Comparison of ENCODE assay signal across 17 cellular contexts in the genomic region with DNA sequence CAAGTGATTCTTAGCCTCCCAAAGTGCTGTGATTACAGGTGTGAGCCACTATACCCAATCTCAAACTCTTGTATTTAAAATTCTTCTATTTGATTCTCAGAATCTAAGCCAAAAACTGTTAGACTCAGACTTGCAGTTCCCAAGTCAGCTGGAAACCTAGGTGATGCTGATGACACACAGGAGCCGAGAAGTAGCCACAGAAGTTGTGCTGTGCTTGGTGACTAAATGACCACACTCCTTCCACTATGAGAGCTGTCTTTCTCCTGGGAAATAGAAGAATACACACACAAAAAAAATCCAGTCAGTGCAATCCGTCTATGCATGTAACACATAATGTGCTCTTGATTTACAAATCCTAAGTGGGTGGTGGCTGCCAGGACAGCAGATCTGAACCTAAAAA. TPM values are rescaled to one million over a fixed set of nuclear protein-coding genes. Genes with fewer than 3 reads are reported as not detected.
DNase-seq lines count a peak whose midpoint lies in the region; ATAC-seq and TF ChIP-seq lines count a peak whose summit lies in the region.
"Had no signal": no experiment of that assay in that cellular context is flagged by ENCODE, and none has a peak within 500 bp of the region (broad histone marks: within the 10 kb centered on the region; RNA-seq: fewer than 3 reads in every experiment).

No MANE protein-coding gene starts in this region.

- peak overlapping the region in 10 of 11 experiments; percentile 5 to 93 (median 70); a peak in 12 of 22 replicates for H3K4me2 ChIP-seq in BLaER1 treated with 17β-estradiol and CSF1 and Interleukin-3, amounts not matched to agents 10 nM and 100 nM

- ATAC-seq in GM21360 (IDR thresholded peaks at IDR 0.05; ENCODE audit: unreplicated experiment): no peak
- ATAC-seq: HepG2 had no signal

- H3K4me3 Mint-ChIP-seq in activated CD4-positive, alpha-beta memory T cell treated with anti-CD3 and anti-CD28 coated beads for 36 hours: no peak overlapping the region
- no peak overlapping the region for H3K4me3 Mint-ChIP-seq in activated CD4-positive, alpha-beta memory T cell treated with anti-CD3 and anti-CD28 coated beads, Interleukin-2, amount 10 ng/mL, durations not matched to agents 7 days and 5 days

- H3K27me3 Mint-ChIP-seq in activated CD4-positive, alpha-beta memory T cell treated with anti-CD3 and anti-CD28 coated beads for 36 hours: peaks cover 5% of the 10 kb centered on the region
- H3K27me3 Mint-ChIP-seq in activated CD4-positive, alpha-beta memory T cell treated with anti-CD3 and anti-CD28 coated beads, Interleukin-2, amount 10 ng/mL, durations not matched to agents 7 days and 5 days: peaks cover 7% of the 10 kb centered on the region

- peaks cover 9 to 19% (median 12%) of the 10 kb centered on the region in 11 experiments for H3K9me3 ChIP-seq in BLaER1 treated with 17β-estradiol and CSF1 and Interleukin-3, amounts not matched to agents 10 nM and 100 nM (replicated peaks in 1 of 11)
- H3K9me3 ChIP-seq: HAP-1, Peyer's patch had no signal

- H3K9me3 Mint-ChIP-seq in activated CD4-positive, alpha-beta memory T cell treated with anti-CD3 and anti-CD28 coated beads for 36 hours: peaks cover 16% of the 10 kb centered on the region
- H3K9me3 Mint-ChIP-seq in activated CD4-positive, alpha-beta memory T cell treated with anti-CD3 and anti-CD28 coated beads, Interleukin-2, amount 10 ng/mL, durations not matched to agents 7 days and 5 days: peaks cover 19% of the 10 kb centered on the region

- no peaks in the 10 kb centered on the region for H4K20me1 ChIP-seq in BLaER1 treated with 17β-estradiol and CSF1 and Interleukin-3, amounts not matched to agents 10 nM and 100 nM

- peaks cover 0 to 9% (median 0%) of the 10 kb centered on the region in 11 experiments; a peak in 1 of 22 replicates for H3K36me3 ChIP-seq in BLaER1 treated with 17β-estradiol and CSF1 and Interleukin-3, amounts not matched to agents 10 nM and 100 nM
- H3K36me3 ChIP-seq: HAP-1 had no signal

- peaks cover 4% of the 10 kb centered on the region for H3K4me1 Mint-ChIP-seq in activated CD4-positive, alpha-beta memory T cell treated with anti-CD3 and anti-CD28 coated beads for 36 hours (ENCODE audit: low read depth)
- peaks cover 23% of the 10 kb centered on the region for H3K4me1 Mint-ChIP-seq in activated CD4-positive, alpha-beta memory T cell treated with anti-CD3 and anti-CD28 coated beads, Interleukin-2, amount 10 ng/mL, durations not matched to agents 7 days and 5 days

- peaks cover 8% of the 10 kb centered on the region for H3K36me3 Mint-ChIP-seq in activated CD4-positive, alpha-beta memory T cell treated with anti-CD3 and anti-CD28 coated beads for 36 hours
- peaks cover 43% of the 10 kb centered on the region for H3K36me3 Mint-ChIP-seq in activated CD4-positive, alpha-beta memory T cell treated with anti-CD3 and anti-CD28 coated beads, Interleukin-2, amount 10 ng/mL, durations not matched to agents 7 days and 5 days (ENCODE audit: low read depth)

- H3K9ac ChIP-seq in BLaER1 treated with 17β-estradiol and CSF1 and Interleukin-3, amounts not matched to agents 10 nM and 100 nM: no peak overlapping the region

- CTCF ChIA-PET in activated CD4-positive, alpha-beta memory T cell treated with anti-CD3 and anti-CD28 coated beads for 36 hours (lab: Charles Lee): no interaction called here
- CTCF ChIA-PET in activated CD4-positive, alpha-beta memory T cell treated with anti-CD3 and anti-CD28 coated beads, Interleukin-2, amount 10 ng/mL, durations not matched to agents 7 days and 5 days (lab: Charles Lee): no interaction called here

- no peak overlapping the region for H3K27ac ChIP-seq in BLaER1 treated with 17β-estradiol and CSF1 and Interleukin-3, amounts not matched to agents 10 nM and 100 nM
- H3K27ac ChIP-seq: C4-2B, Peyer's patch had no signal

- peak; percentile 46 for DNase-seq in activated CD4-positive, alpha-beta memory T cell treated with anti-CD3 and anti-CD28 coated beads for 36 hours
- DNase-seq in activated CD4-positive, alpha-beta memory T cell treated with anti-CD3 and anti-CD28 coated beads, Interleukin-2, amount 10 ng/mL, durations not matched to agents 7 days and 5 days: no peak
- DNase-seq in RPMI7951 (ENCODE audit: low read depth) (peak; percentile 28), fibroblast of mammary gland (ENCODE audit: low read depth) (peak; percentile 9), HuH-7.5 (ENCODE audit: low spot score) (no peak), mucosa of gallbladder (ENCODE audit: low spot score) (no peak)
- DNase-seq: Caco-2, MV-4-11, NCI-H1436, NCI-H2029 treated with DMSO at 0.1 percent for 48 hours, NCI-H524, Peyer's patch had no signal

- H3K4me3 ChIP-seq in BLaER1 treated with 17β-estradiol and CSF1 and Interleukin-3, amounts not matched to agents 10 nM and 100 nM: no peak overlapping the region
- H3K4me3 ChIP-seq in fibroblast of mammary gland (ENCODE audit: control insufficient read depth, low read depth, low read length): no peak overlapping the region
- H3K4me3 ChIP-seq: HAP-1, Peyer's patch had no signal

- POLR2A ChIA-PET in activated CD4-positive, alpha-beta memory T cell treated with anti-CD3 and anti-CD28 coated beads for 36 hours (lab: Charles Lee): no interaction called here
- POLR2A ChIA-PET in activated CD4-positive, alpha-beta memory T cell treated with anti-CD3 and anti-CD28 coated beads, Interleukin-2, amount 10 ng/mL, durations not matched to agents 7 days and 5 days (lab: Charles Lee): no interaction called here

- H3K4me1 ChIP-seq in BLaER1 treated with 17β-estradiol and CSF1 and Interleukin-3, amounts not matched to agents 10 nM and 100 nM: peaks cover 39 to 69% (median 50%) of the 10 kb centered on the region in 10 experiments
- H3K4me1 ChIP-seq: HAP-1 had no signal

- intact Hi-C loops in activated CD4-positive, alpha-beta memory T cell treated with anti-CD3 and anti-CD28 coated beads for 36 hours (cut with micrococcal nuclease): loop anchor here (1.0 kb wide), 1 partner anchor 104 kb away; no protein-coding TSS in a partner anchor

- H3K27me3 ChIP-seq in BLaER1 treated with 17β-estradiol and CSF1 and Interleukin-3, amounts not matched to agents 10 nM and 100 nM: no peaks in the 10 kb centered on the region
- H3K27me3 ChIP-seq: Peyer's patch had no signal

- no peak overlapping the region for H3K27ac Mint-ChIP-seq in activated CD4-positive, alpha-beta memory T cell treated with anti-CD3 and anti-CD28 coated beads for 36 hours
- H3K27ac Mint-ChIP-seq in activated CD4-positive, alpha-beta memory T cell treated with anti-CD3 and anti-CD28 coated beads, Interleukin-2, amount 10 ng/mL, durations not matched to agents 7 days and 5 days: no peak overlapping the region

- no peak for TF ChIP-seq CTCF in fibroblast of mammary gland (conservative IDR thresholded peaks at IDR 0.05; ENCODE audit: control insufficient read depth, insufficient read depth, low read depth, low read length)

RNA-seq across cellular contexts. Expression of gene ILDR1, which starts 33.9 kb away (rescaled TPM):
- under 1 TPM; 0.26 to 0.41 TPM for total RNA-seq in activated CD4-positive, alpha-beta memory T cell treated with anti-CD3 and anti-CD28 coated beads for 36 hours
- 1 to 10 TPM; 1.6 to 1.7 TPM for total RNA-seq in activated CD4-positive, alpha-beta memory T cell treated with anti-CD3 and anti-CD28 coated beads, Interleukin-2, amount 10 ng/mL, durations not matched to agents 7 days and 5 days
- total RNA-seq in RPMI7951 (2014; rRNA removed; shearing (Covaris generic)): not detected in 2 replicates
- total RNA-seq in mucosa of gallbladder: 19.9 TPM
- total RNA-seq: HepG2 had no signal

Comparison
In these comparisons a context has a peak if more than half of its experiments do, and no peak if none do; other contexts are left out.
1. DNase-seq: peak in activated CD4-positive, alpha-beta memory T cell treated with anti-CD3 and anti-CD28 coated beads for 36 hours (single experiment), RPMI7951 (single experiment) and fibroblast of mammary gland (single experiment); none in activated CD4-positive, alpha-beta memory T cell treated with anti-CD3 and anti-CD28 coated beads, Interleukin-2, amount 10 ng/mL, durations not matched to agents 7 days and 5 days (single experiment), HuH-7.5 (single experiment) and mucosa of gallbladder (single experiment).